ENCODE assay signal across 19 cellular contexts in the genomic region with DNA sequence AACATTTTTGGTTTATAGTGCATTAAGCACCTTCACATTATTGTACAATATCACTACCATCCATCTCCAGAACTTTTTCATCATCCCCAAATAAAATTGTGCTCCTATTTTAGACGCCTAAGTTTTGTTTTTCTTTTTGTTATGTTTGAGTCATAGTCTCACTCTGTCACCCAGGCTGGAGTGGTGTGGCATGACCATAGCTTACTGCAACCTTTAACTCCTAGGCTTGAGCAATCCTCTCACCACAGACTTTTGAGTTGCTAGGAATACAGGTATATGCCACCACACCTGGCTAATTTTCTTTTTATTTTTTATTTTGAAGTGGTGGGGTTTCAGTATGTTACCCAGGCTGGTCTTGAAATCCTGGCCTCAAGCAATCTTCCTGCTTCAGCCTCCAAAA. TPM values are rescaled to one million over a fixed set of nuclear protein-coding genes. Genes with fewer than 3 reads are reported as not detected.
DNase-seq lines count a peak whose midpoint lies in the region; ATAC-seq, FAIRE-seq and TF ChIP-seq lines count a peak whose summit lies in the region.
"Had no signal": no experiment of that assay in that cellular context is flagged by ENCODE, and none has a peak within 500 bp of the region (broad histone marks: within the 10 kb centered on the region; RNA-seq: fewer than 3 reads in every experiment).

No MANE protein-coding gene starts in this region.

- no peak overlapping the region for H3K18ac ChIP-seq in mesendoderm (ENCODE audit: low read length)

- H3K36me3 ChIP-seq in breast epithelium = no peaks in the 10 kb centered on the region
- no peaks in the 10 kb centered on the region for H3K36me3 ChIP-seq in K562 (ENCODE audit: control insufficient read depth, insufficient read depth, low read length)
- peaks cover 10% of the 10 kb centered on the region for H3K36me3 ChIP-seq in osteoblast (ENCODE audit: insufficient read depth, low read length)
- H3K36me3 ChIP-seq in mesendoderm (ENCODE audit: control insufficient read depth, insufficient read depth, low read length) = no peaks in the 10 kb centered on the region
- H3K36me3 ChIP-seq: BLaER1 had no signal

- H3K79me1 ChIP-seq in mesendoderm (ENCODE audit: low read length) = no peaks in the 10 kb centered on the region

- H3K27me3 Mint-ChIP-seq in MCF 10A (ENCODE audit: insufficient read depth, unreplicated experiment) = no peaks in the 10 kb centered on the region
- H3K27me3 Mint-ChIP-seq in immature natural killer cell (ENCODE audit: low read depth in 3 of 3) = peaks cover 0 to 16% (median 6%) of the 10 kb centered on the region in 3 donors

- no peak overlapping the region for H3K4ac ChIP-seq in mesendoderm (ENCODE audit: low read depth, low read length)

- peaks cover 6% of the 10 kb centered on the region for H3K4me1 Mint-ChIP-seq in MCF 10A (ENCODE audit: insufficient read depth, unreplicated experiment)
- H3K4me1 Mint-ChIP-seq in immature natural killer cell = no peaks in the 10 kb centered on the region
- H3K4me1 Mint-ChIP-seq: CD8-positive, alpha-beta memory T cell had no signal

- no peak overlapping the region for H3K4me3 ChIP-seq in breast epithelium
- H3K4me3 ChIP-seq in K562 = no peak overlapping the region
- H3K4me3 ChIP-seq in osteoblast (ENCODE audit: insufficient read depth, low read length) = no peak overlapping the region
- H3K4me3 ChIP-seq in mesendoderm (ENCODE audit: low read length) = no peak overlapping the region
- H3K4me3 ChIP-seq: BLaER1 had no signal

- no peak for TF ChIP-seq RAD21 in K562 (CRISPR knock-in tag; conservative IDR thresholded peaks at IDR 0.05 in 1 of 2, IDR thresholded peaks at IDR 0.05 in 1 of 2)

- H3K9me1 ChIP-seq in K562 (ENCODE audit: control insufficient read depth, insufficient read depth, low read length) = no peaks in the 10 kb centered on the region

- H4K20me1 ChIP-seq in K562 (replicated peaks; ENCODE audit: control insufficient read depth, insufficient read depth, low read length) (no peaks in the 10 kb centered on the region), osteoblast (ENCODE audit: insufficient read depth, low read length) (no peaks in the 10 kb centered on the region)
- H4K20me1 ChIP-seq: BLaER1 had no signal

- in situ Hi-C loops in K562 (cut with MboI) = no loop called here

- DNase-seq in MCF 10A (ENCODE audit: unreplicated experiment) = peak; percentile 44
- DNase-seq in breast epithelium (ENCODE audit: low spot score in 2 of 2) = no peak
- DNase-seq in K562 (ENCODE audit: extremely low read depth in 1 of 4, low spot score in 3 of 4) = no peak
- DNase-seq in osteoblast (ENCODE audit: insufficient read length, low spot score, missing footprints) = no peak
- DNase-seq in mesendoderm = no peak
- DNase-seq in immature natural killer cell = no peak
- DNase-seq: 8988T; AML-193; Caco-2; CD8-positive, alpha-beta memory T cell; DMS53; GOT3; H9 had no signal

- 0% methylated on average over 1 of the region's 1 CpG for WGBS in K562 (ENCODE audit: insufficient coverage, low coverage, missing lambda C conversion rate)
- WGBS in mesendoderm (ENCODE audit: extremely low coverage, insufficient coverage, low lambda C conversion rate) = no CpG with 5 or more reads among the region's 1 CpG

- no peak overlapping the region for H3K56ac ChIP-seq in mesendoderm (ENCODE audit: low read length)

- peak; percentile 40 for FAIRE-seq in K562 (lab: Jason Lieb, UNC)
- FAIRE-seq: GM12892, GM19239 had no signal

- no peaks in the 10 kb centered on the region for H3K9me3 ChIP-seq in breast epithelium
- no peaks in the 10 kb centered on the region for H3K9me3 ChIP-seq in K562 (replicated peaks; ENCODE audit: control insufficient read depth, insufficient read depth, low read depth, low read length)
- no peaks in the 10 kb centered on the region for H3K9me3 ChIP-seq in osteoblast (ENCODE audit: low read depth, low read length)
- H3K9me3 ChIP-seq: BLaER1, Caco-2 had no signal

- no peak overlapping the region for H2BK120ac ChIP-seq in mesendoderm (ENCODE audit: low read depth, low read length)

- no peak overlapping the region for H3K27ac ChIP-seq in breast epithelium
- H3K27ac ChIP-seq in K562 (ENCODE audit: extremely low read depth, low read depth, low read length) = no peak overlapping the region
- H3K27ac ChIP-seq in osteoblast (ENCODE audit: low read depth, low read length) = no peak overlapping the region
- H3K27ac ChIP-seq in mesendoderm (ENCODE audit: low read depth, low read length) = no peak overlapping the region
- H3K27ac ChIP-seq: BLaER1 had no signal

- H2BK15ac ChIP-seq in mesendoderm (replicated peaks; ENCODE audit: low read depth) = no peak overlapping the region

- POLR2A ChIA-PET in MCF 10A (lab: Yijun Ruan, JAX) = no interaction called here
- POLR2A ChIA-PET in K562 (lab: Yijun Ruan, JAX) = no interaction called here

- no peak for ATAC-seq in K562
- ATAC-seq in esophagus mucosa = peak; percentile 66
- no peak for ATAC-seq in HG03565 (IDR thresholded peaks at IDR 0.05; ENCODE audit: unreplicated experiment)

- H3K4me1 ChIP-seq in breast epithelium = no peaks in the 10 kb centered on the region
- H3K4me1 ChIP-seq in K562 (replicated peaks in 1 of 2; ENCODE audit: control insufficient read depth in 2 of 2, insufficient read depth in 2 of 2, low read length in 2 of 2) = no peaks in the 10 kb centered on the region
- H3K4me1 ChIP-seq in osteoblast (ENCODE audit: insufficient read depth, low read length) = peaks cover 11% of the 10 kb centered on the region
- H3K4me1 ChIP-seq in mesendoderm (ENCODE audit: control insufficient read depth, low read depth, low read length) = no peaks in the 10 kb centered on the region
- H3K4me1 ChIP-seq: BLaER1, Caco-2 had no signal

- BruUV-seq in MCF 10A (replicated peaks; lab: Mats Ljungman, UMichigan) = no TSS peak
- no TSS peak for BruUV-seq in K562 (replicated peaks; lab: Mats Ljungman, UMichigan)

- H2AK5ac ChIP-seq in mesendoderm (ENCODE audit: low read length) = no peak overlapping the region

- no peaks in the 10 kb centered on the region for H3K27me3 ChIP-seq in breast epithelium
- no peaks in the 10 kb centered on the region for H3K27me3 ChIP-seq in K562 (ENCODE audit: control insufficient read depth in 2 of 2, insufficient read depth in 2 of 2, low read length in 2 of 2)
- H3K27me3 ChIP-seq in osteoblast (ENCODE audit: insufficient read depth, low read length) = no peaks in the 10 kb centered on the region
- H3K27me3 ChIP-seq in mesendoderm (ENCODE audit: insufficient read depth, low read length, poor library complexity) = no peaks in the 10 kb centered on the region
- H3K27me3 ChIP-seq: BLaER1 had no signal

- H2BK5ac ChIP-seq in mesendoderm (ENCODE audit: low read length) = no peak overlapping the region

- no peak overlapping the region for H4K8ac ChIP-seq in mesendoderm (ENCODE audit: low read depth, low read length)

- no peaks in the 10 kb centered on the region for H3K36me3 Mint-ChIP-seq in MCF 10A (ENCODE audit: insufficient read depth, unreplicated experiment)
- H3K36me3 Mint-ChIP-seq in immature natural killer cell = no peaks in the 10 kb centered on the region
- H3K36me3 Mint-ChIP-seq: CD8-positive, alpha-beta memory T cell had no signal

- no peak for TF ChIP-seq CTCF in MCF 10A (IDR thresholded peaks at IDR 0.05; ENCODE audit: unreplicated experiment)
- no peak for TF ChIP-seq CTCF in breast epithelium (IDR thresholded peaks at IDR 0.05)
- TF ChIP-seq CTCF in K562 (IDR thresholded peaks at IDR 0.05 in 2 of 3, conservative IDR thresholded peaks at IDR 0.05 in 1 of 3; ENCODE audit: insufficient read depth in 2 of 3, low read depth in 1 of 3, low read length in 3 of 3) = no peak
- TF ChIP-seq CTCF in osteoblast (IDR thresholded peaks at IDR 0.05; ENCODE audit: extremely low read depth, low read depth, low read length) = no peak

- CTCF ChIA-PET in MCF 10A (lab: Yijun Ruan, JAX) = no interaction called here
- CTCF ChIA-PET in K562 (lab: Yijun Ruan, JAX; ENCODE audit: low intra/inter-chr PET ratio) = no interaction called here

- intact Hi-C loops in MCF 10A (cut with micrococcal nuclease) = no loop called here
- intact Hi-C loops in breast epithelium (cut with DNase I; ENCODE audit: low total_unique reads) = no loop called here
- intact Hi-C loops in K562 (cut with micrococcal nuclease) = no loop called here

- H2AFZ ChIP-seq in K562 (ENCODE audit: low read depth, low read length) = no peak overlapping the region
- no peak overlapping the region for H2AFZ ChIP-seq in osteoblast (ENCODE audit: low read length)

- no peaks in the 10 kb centered on the region for H3K79me2 ChIP-seq in K562 (ENCODE audit: control insufficient read depth, insufficient read depth, low read length)
- H3K79me2 ChIP-seq in osteoblast (ENCODE audit: insufficient read depth, low read length) = no peaks in the 10 kb centered on the region
- H3K79me2 ChIP-seq in mesendoderm (ENCODE audit: control insufficient read depth, insufficient read depth, low read length) = no peaks in the 10 kb centered on the region

- no peaks in the 10 kb centered on the region for H3K9me3 Mint-ChIP-seq in MCF 10A (ENCODE audit: unreplicated experiment)
- peaks cover 0 to 5% (median under 1%) of the 10 kb centered on the region in 6 donors for H3K9me3 Mint-ChIP-seq in immature natural killer cell
- H3K9me3 Mint-ChIP-seq: CD8-positive, alpha-beta memory T cell; H9 had no signal

- H3K27ac Mint-ChIP-seq in MCF 10A (ENCODE audit: low read depth, unreplicated experiment) (no peak overlapping the region), immature natural killer cell (no peak overlapping the region)
- H3K27ac Mint-ChIP-seq: CD8-positive, alpha-beta memory T cell; H9 had no signal

- H3K4me3 Mint-ChIP-seq in MCF 10A (ENCODE audit: unreplicated experiment) (no peak overlapping the region), immature natural killer cell (no peak overlapping the region)
- H3K4me3 Mint-ChIP-seq: CD8-positive, alpha-beta memory T cell; H9 had no signal

- no peak overlapping the region for H3K4me2 ChIP-seq in K562 (ENCODE audit: insufficient read depth, low read length)
- no peak overlapping the region for H3K4me2 ChIP-seq in osteoblast (ENCODE audit: insufficient read depth, low read length)
- H3K4me2 ChIP-seq in mesendoderm (ENCODE audit: low read length) = no peak overlapping the region
- H3K4me2 ChIP-seq: BLaER1 had no signal

- H4K5ac ChIP-seq in mesendoderm (ENCODE audit: low read length) = no peak overlapping the region

- TF ChIP-seq POLR2A in breast epithelium (IDR thresholded peaks at IDR 0.05) (no peak), K562 (conservative IDR thresholded peaks at IDR 0.05) (no peak)

- H3K23ac ChIP-seq in mesendoderm (ENCODE audit: low read length) = no peak overlapping the region

- TF ChIP-seq EP300 in K562 (IDR thresholded peaks at IDR 0.05; ENCODE audit: low read length) = no peak

- H3K9ac ChIP-seq in K562 (ENCODE audit: insufficient read depth in 1 of 2, low read depth in 2 of 2, low read length in 2 of 2) = no peak overlapping the region
- no peak overlapping the region for H3K9ac ChIP-seq in mesendoderm (ENCODE audit: low read length)
- H3K9ac ChIP-seq: BLaER1 had no signal

RNA-seq across cellular contexts. Expression of gene PRSS12, which starts 33.9 kb away (rescaled TPM):
- 8.9 and 10.7 TPM in 2 replicates for total RNA-seq in MCF 10A (2022)
- total RNA-seq in breast epithelium = 1 to 10 TPM in 2 of 3 donors, under 1 TPM in 1; 0.64 to 3.6 (median 2.2) TPM
- total RNA-seq in K562 (2011; cell fraction: chromatin; rRNA removed; ENCODE audit: low replicate concordance) = 0.05 TPM in 1 of 2 replicates, not detected in the other
- not detected in 2 replicates for total RNA-seq in K562 (2011; cell fraction: nucleolus; rRNA removed)
- not detected in 2 replicates for total RNA-seq in K562 (2011; cell fraction: nucleoplasm; rRNA removed)
- 0.09 TPM in 1 of 2 replicates, not detected in the other for total RNA-seq in K562 (2014; rRNA removed)
- total RNA-seq in K562 (2014; rRNA removed; fragmentation: Illumina TruSeq; extraction: Trizol) = not detected in 2 replicates
- not detected in 2 replicates for total RNA-seq in K562 (2015; rRNA removed; fragmentation: Illumina TruSeq; extraction: Trizol)
- 0.13 TPM in 1 of 2 replicates, not detected in the other for total RNA-seq in K562 (2021)
- polyA plus RNA-seq in K562 (2011; rRNA removed) = 0.03 TPM in 1 of 2 replicates, not detected in the other
- polyA plus RNA-seq in K562 (2011; cell fraction: cytosol; rRNA removed) = not detected in 2 replicates
- not detected in 2 replicates for polyA plus RNA-seq in K562 (2011; cell fraction: nucleus; rRNA removed)
- 0.04 and 0.05 TPM in 2 replicates for polyA plus RNA-seq in K562 (2012)
- not detected in 2 replicates for polyA plus RNA-seq in K562 (2014; fragmentation: Illumina TruSeq; extraction: Trizol)
- polyA plus RNA-seq in K562 (2014; fragmentation: Nextera tagmentation; extraction: Ambion mirVana) = under 1 TPM; 0.06 to 0.11 TPM
- not detected in 2 replicates for polyA plus RNA-seq in K562 (2014; rRNA removed)
- polyA minus RNA-seq in K562 (2011; rRNA and poly(A)+ RNA removed) = not detected in 2 replicates
- polyA minus RNA-seq in K562 (2011; cell fraction: cytosol; rRNA and poly(A)+ RNA removed) = not detected in 2 replicates
- 0.11 TPM in 1 of 2 replicates, not detected in the other for polyA minus RNA-seq in K562 (2011; cell fraction: nucleus; rRNA and poly(A)+ RNA removed)
- 5.7 TPM for total RNA-seq in esophagus mucosa
- total RNA-seq in osteoblast = 8.5 and 9.4 TPM in 2 replicates
- polyA plus RNA-seq in mesendoderm (2013, experiment 1 of 2) = 2.9 TPM
- polyA plus RNA-seq in mesendoderm (2013, experiment 2 of 2) = 3.2 TPM
- not detected for polyA plus RNA-seq in immature natural killer cell
- total RNA-seq: CD8-positive, alpha-beta memory T cell; G401 had no signal
- polyA plus RNA-seq: CD8-positive, alpha-beta memory T cell had no signal
